Comparison of ENCODE assay signal across 8 cellular contexts in genomic region chr1:23692308-23692871, GRCh38. TPM values are rescaled to one million over a fixed set of nuclear protein-coding genes. Genes with fewer than 3 reads are reported as not detected.
DNase-seq lines count a peak whose midpoint lies in the region; ATAC-seq and TF ChIP-seq lines count a peak whose summit lies in the region.

No MANE protein-coding gene starts in this region.

- H3K9ac ChIP-seq in OCI-LY3 (ENCODE audit: low read length) (peak overlapping the region; percentile 94), endocrine pancreas (ENCODE audit: control insufficient read depth, insufficient read depth, low read length) (peak overlapping the region; percentile 85)

- H4K20me1 ChIP-seq in DOHH2 (ENCODE audit: control insufficient read depth, insufficient read depth, low read depth, low read length), result peaks cover 39% of the 10 kb centered on the region
- peaks cover 52% of the 10 kb centered on the region for H4K20me1 ChIP-seq in OCI-LY3 (ENCODE audit: insufficient read depth, low read length)
- peaks cover 57% of the 10 kb centered on the region for H4K20me1 ChIP-seq in osteoblast (ENCODE audit: insufficient read depth, low read length)

- no peak for ATAC-seq in HG03135 (IDR thresholded peaks at IDR 0.05; ENCODE audit: unreplicated experiment)
- ATAC-seq in HG02885 (IDR thresholded peaks at IDR 0.05; ENCODE audit: poor library complexity, unreplicated experiment), result no peak
- ATAC-seq in GM21723 (IDR thresholded peaks at IDR 0.05; ENCODE audit: unreplicated experiment), result no peak

- H2AFZ ChIP-seq in OCI-LY3 (ENCODE audit: low read depth, low read length) (no peak overlapping the region), osteoblast (ENCODE audit: low read length) (no peak overlapping the region)

- no peaks in the 10 kb centered on the region for H3K9me2 ChIP-seq in DOHH2 (replicated peaks; ENCODE audit: control insufficient read depth, low read length)

- H3K4me2 ChIP-seq in DOHH2 (ENCODE audit: low read length), result peak overlapping the region; percentile 77
- H3K4me2 ChIP-seq in OCI-LY3 (ENCODE audit: low read length), result peak overlapping the region; percentile 87
- peak overlapping the region; percentile 97 for H3K4me2 ChIP-seq in osteoblast (ENCODE audit: insufficient read depth, low read length)

- DNase-seq in osteoblast (ENCODE audit: insufficient read length, low spot score, missing footprints) (no peak), NOMO-1 treated with dmso at 0.1 percent for 144 hours (lab: John Stamatoyannopoulos, UW; ENCODE audit: unreplicated experiment) (no peak)

- H3K4me3 ChIP-seq in DOHH2 (ENCODE audit: low read length) (peak overlapping the region; percentile 78), OCI-LY3 (ENCODE audit: low read length) (peak overlapping the region; percentile 98), endocrine pancreas (ENCODE audit: control insufficient read depth, insufficient read depth, low read length) (peak overlapping the region; percentile 87), osteoblast (ENCODE audit: insufficient read depth, low read length) (peak overlapping the region; percentile 92)

- H3K36me3 ChIP-seq in DOHH2 (ENCODE audit: control insufficient read depth, low read length), result peaks cover 58% of the 10 kb centered on the region
- H3K36me3 ChIP-seq in OCI-LY3 (replicated peaks; ENCODE audit: low read depth, low read length), result peaks cover 48% of the 10 kb centered on the region
- peaks cover 5% of the 10 kb centered on the region for H3K36me3 ChIP-seq in endocrine pancreas (ENCODE audit: control insufficient read depth, insufficient read depth, low read length)
- H3K36me3 ChIP-seq in osteoblast (ENCODE audit: insufficient read depth, low read length), result peaks cover 51% of the 10 kb centered on the region

- H3K27ac ChIP-seq in DOHH2 (ENCODE audit: low read depth, low read length) (peak overlapping the region; percentile 77), OCI-LY3 (ENCODE audit: low read length) (peak overlapping the region; percentile 58), osteoblast (ENCODE audit: low read depth, low read length) (peak overlapping the region; percentile 92)

- peak; percentile 33 for TF ChIP-seq CTCF in DOHH2 (IDR thresholded peaks at IDR 0.05; ENCODE audit: low read depth, low read length, poor library complexity, severe bottlenecking)
- peak; percentile 10; the same call in 1 of the 2 replicates for TF ChIP-seq CTCF in OCI-LY3 (IDR thresholded peaks at IDR 0.05; ENCODE audit: low read depth, low read length)
- no peak for TF ChIP-seq CTCF in osteoblast (IDR thresholded peaks at IDR 0.05; ENCODE audit: extremely low read depth, low read depth, low read length)

- no peaks in the 10 kb centered on the region for H3K9me3 ChIP-seq in DOHH2 (ENCODE audit: control insufficient read depth, insufficient read depth, low read length)
- no peaks in the 10 kb centered on the region for H3K9me3 ChIP-seq in OCI-LY3 (ENCODE audit: insufficient read depth, low read length)
- H3K9me3 ChIP-seq in endocrine pancreas (ENCODE audit: control insufficient read depth, low read length), result no peaks in the 10 kb centered on the region
- H3K9me3 ChIP-seq in osteoblast (ENCODE audit: low read depth, low read length), result no peaks in the 10 kb centered on the region

- H3K4me1 ChIP-seq in DOHH2 (ENCODE audit: control insufficient read depth, low read length) (peaks cover 41% of the 10 kb centered on the region), OCI-LY3 (ENCODE audit: low read length) (peaks cover 22% of the 10 kb centered on the region), endocrine pancreas (ENCODE audit: control insufficient read depth, insufficient read depth, low read length) (peaks cover 6% of the 10 kb centered on the region), osteoblast (ENCODE audit: insufficient read depth, low read length) (peaks cover 43% of the 10 kb centered on the region)

- H3K79me2 ChIP-seq in DOHH2 (ENCODE audit: control insufficient read depth, low read length) (peaks cover 59% of the 10 kb centered on the region), OCI-LY3 (ENCODE audit: low read length) (peaks cover 60% of the 10 kb centered on the region), osteoblast (ENCODE audit: insufficient read depth, low read length) (peaks cover 58% of the 10 kb centered on the region)

- H3F3A ChIP-seq in DOHH2 (ENCODE audit: control insufficient read depth, insufficient read depth), result peaks cover 37% of the 10 kb centered on the region

- H3K27me3 ChIP-seq in DOHH2 (ENCODE audit: control insufficient read depth, low read length), result no peaks in the 10 kb centered on the region
- no peaks in the 10 kb centered on the region for H3K27me3 ChIP-seq in OCI-LY3 (ENCODE audit: low read depth, low read length)
- no peaks in the 10 kb centered on the region for H3K27me3 ChIP-seq in endocrine pancreas (ENCODE audit: control insufficient read depth, insufficient read depth, low read length)
- no peaks in the 10 kb centered on the region for H3K27me3 ChIP-seq in osteoblast (ENCODE audit: insufficient read depth, low read length)

RNA-seq across cellular contexts. Expression of gene RPL11, which starts 0.8 kb away (rescaled TPM):
- total RNA-seq in osteoblast, result 606 and 693 TPM in 2 replicates

RNA-seq across cellular contexts. Expression of gene ELOA, which starts 50.9 kb away (rescaled TPM):
- 41.5 and 42.0 TPM in 2 replicates for total RNA-seq in osteoblast
